ENCODE assay signal across 8 cellular contexts in genomic region chr20:17680128-17680835, GRCh38. TPM values are rescaled to one million over a fixed set of nuclear protein-coding genes. Genes with fewer than 3 reads are reported as not detected.
A peak's percentile ranks its signal among the peaks of the same experiment; 100 is the strongest.
DNase-seq lines count a peak whose midpoint lies in the region; ATAC-seq and TF ChIP-seq lines count a peak whose summit lies in the region.

No MANE protein-coding gene starts in this region.

- H3K4me1 Mint-ChIP-seq in CD8-positive, alpha-beta T cell (ENCODE audit: low read depth), result peaks cover 19% of the 10 kb centered on the region

- H3K27me3 ChIP-seq in CD8-positive, alpha-beta T cell (ENCODE audit: insufficient read depth, low read length), result no peaks in the 10 kb centered on the region
- peaks cover 12% of the 10 kb centered on the region for H3K27me3 ChIP-seq in neutrophil

- CTCF ChIA-PET in CD8-positive, alpha-beta T cell (lab: Charles Lee), result interaction anchor here (0.7 to 2.6 kb wide), 11 partner anchors 10 to 315 kb away, joined by 3 to 12 read pairs (median 3); no protein-coding TSS in a partner anchor

- TF ChIP-seq CTCF in CD8-positive, alpha-beta T cell (IDR thresholded peaks at IDR 0.05), result no peak
- no peak for TF ChIP-seq CTCF in WI38 (IDR thresholded peaks at IDR 0.05; ENCODE audit: low read depth, low read length)
- TF ChIP-seq CTCF in fibroblast of the aortic adventitia (IDR thresholded peaks at IDR 0.05; ENCODE audit: insufficient read depth, low read length), result no peak
- no peak for TF ChIP-seq CTCF in neutrophil (IDR thresholded peaks at IDR 0.05)

- H3K4me3 Mint-ChIP-seq in CD8-positive, alpha-beta T cell, result peak overlapping the region; percentile 82

- POLR2A ChIA-PET in CD8-positive, alpha-beta T cell (lab: Charles Lee), result no interaction called here

- H3K27ac Mint-ChIP-seq in CD8-positive, alpha-beta T cell, result peak overlapping the region; percentile 76

- no peak overlapping the region for H3K27ac ChIP-seq in CD8-positive, alpha-beta T cell (ENCODE audit: low read depth, low read length)
- peak overlapping the region; percentile 92 for H3K27ac ChIP-seq in neutrophil

- DNase-seq in CD8-positive, alpha-beta T cell, result peak in 3 of 7 experiments; percentile 7 to 24 (median 11)
- peak; percentile 73 for DNase-seq in HS-27A (ENCODE audit: low read depth)
- peak; percentile 81 for DNase-seq in fibroblast of the aortic adventitia (ENCODE audit: low read depth)
- DNase-seq in stimulated activated naive CD4-positive, alpha-beta T cell treated with Interleukin-2 at 50 U/mL for 16 hours (lab: John Stamatoyannopoulos, UW), result no peak
- no peak for DNase-seq in NOMO-1 (lab: John Stamatoyannopoulos, UW; ENCODE audit: unreplicated experiment in 2 of 2)

- peaks cover 9% of the 10 kb centered on the region for H3K27me3 Mint-ChIP-seq in CD8-positive, alpha-beta T cell (ENCODE audit: low read depth)

- no peaks in the 10 kb centered on the region for H3K9me3 ChIP-seq in CD8-positive, alpha-beta T cell (ENCODE audit: low read length)
- no peaks in the 10 kb centered on the region for H3K9me3 ChIP-seq in neutrophil

- no peak for ATAC-seq in CD8-positive, alpha-beta T cell
- no peak for ATAC-seq in HG03460 (IDR thresholded peaks at IDR 0.05; ENCODE audit: unreplicated experiment)

- H3K4me3 ChIP-seq in CD8-positive, alpha-beta T cell (ENCODE audit: low read depth, low read length), result peak overlapping the region; percentile 47
- H3K4me3 ChIP-seq in WI38 (ENCODE audit: low read depth, low read length) (peak overlapping the region; percentile 73), fibroblast of the aortic adventitia (ENCODE audit: low read depth, low read length) (peak overlapping the region; percentile 86), neutrophil (ENCODE audit: low read depth in 1 of 2, low read length in 1 of 2) (peak overlapping the region; percentile 77 to 89)

- peaks cover 10% of the 10 kb centered on the region for H3K36me3 Mint-ChIP-seq in CD8-positive, alpha-beta T cell

- no peaks in the 10 kb centered on the region for H3K9me3 Mint-ChIP-seq in CD8-positive, alpha-beta T cell

- no peaks in the 10 kb centered on the region for H3K36me3 ChIP-seq in CD8-positive, alpha-beta T cell (ENCODE audit: insufficient read depth, low read length)
- H3K36me3 ChIP-seq in neutrophil, result no peaks in the 10 kb centered on the region

- H3K4me1 ChIP-seq in CD8-positive, alpha-beta T cell (ENCODE audit: insufficient read depth, low read length), result peaks cover 18% of the 10 kb centered on the region
- H3K4me1 ChIP-seq in neutrophil (ENCODE audit: control insufficient read depth in 1 of 2, insufficient read depth in 1 of 2, low read depth in 1 of 2, low read length in 1 of 2), result peaks cover 19 to 24% of the 10 kb centered on the region in 2 experiments

- intact Hi-C loops in CD8-positive, alpha-beta T cell (cut with DNase I, micrococcal nuclease), result loop anchor here (2.0 to 10.0 kb wide), 8 partner anchors 68 to 1112 kb away; partner anchors contain the start of genes DZANK1 (in 2 of the 2), POLR3F (in 2 of the 2), SEC23B (in 2 of the 2) and BFSP1 (in 1 of the 2)

RNA-seq across cellular contexts. Expression of gene RRBP1, which starts 1.8 kb away (rescaled TPM):
- 10 to 100 TPM; 26.4 to 26.5 TPM for total RNA-seq in CD8-positive, alpha-beta T cell
- 95.5 and 171 TPM in 2 replicates for total RNA-seq in fibroblast of the aortic adventitia (ENCODE audit: low replicate concordance)

RNA-seq across cellular contexts. Expression of gene BANF2, which starts 19.5 kb away (rescaled TPM):
- not detected for total RNA-seq in CD8-positive, alpha-beta T cell
- total RNA-seq in fibroblast of the aortic adventitia (ENCODE audit: low replicate concordance), result not detected in 2 replicates

Comparison
In these comparisons a context has a peak if more than half of its experiments do, and no peak if none do; other contexts are left out.
1. DNase-seq: peak in HS-27A (single experiment) and fibroblast of the aortic adventitia (single experiment); none in stimulated activated naive CD4-positive, alpha-beta T cell treated with Interleukin-2 at 50 U/mL for 16 hours (single experiment) and NOMO-1 (0 of 2).
2. Peak in every context shown above with its lines, with median percentiles within 50 percentile points of each other: H3K4me3 ChIP-seq.